ENCODE assay signal across 20 cellular contexts in genomic region chr4:104302731-104303130, GRCh38.
"Had no signal": no experiment of that assay in that cellular context is flagged by ENCODE, and none has a peak within 500 bp of the region (broad histone marks: within the 10 kb centered on the region; RNA-seq: fewer than 3 reads in every experiment).

No MANE protein-coding gene starts in this region.

- H3K27ac Mint-ChIP-seq: activated CD4-positive, alpha-beta T cell treated with anti-CD3 and anti-CD28 coated beads, Interleukin-2, amount 10 ng/mL, durations not matched to agents 7 days and 5 days; activated CD8-positive, alpha-beta T cell treated with anti-CD3 and anti-CD28 coated beads, Interleukin-2, amount 10 ng/mL, durations not matched to agents 7 days and 5 days; stimulated activated effector memory CD8-positive, alpha-beta T cell treated with anti-CD3 and anti-CD28 coated beads, Interleukin-12 subunit alpha, Interleukin-12 subunit beta, amount 100 ng/mL, for 72 hours; T-cell had no signal

- H3K4me1 Mint-ChIP-seq: activated CD4-positive, alpha-beta T cell treated with anti-CD3 and anti-CD28 coated beads, Interleukin-2, amount 10 ng/mL, durations not matched to agents 7 days and 5 days; stimulated activated effector memory CD8-positive, alpha-beta T cell treated with anti-CD3 and anti-CD28 coated beads, Interleukin-12 subunit alpha, Interleukin-12 subunit beta, amount 100 ng/mL, for 72 hours; T-cell had no signal

- H3K36me3 ChIP-seq: ascending aorta, lower lobe of right lung, tibial artery had no signal

- H3K27me3 Mint-ChIP-seq: activated CD4-positive, alpha-beta T cell treated with anti-CD3 and anti-CD28 coated beads, Interleukin-2, amount 10 ng/mL, durations not matched to agents 7 days and 5 days; T-cell had no signal

- H3K4me1 ChIP-seq: ascending aorta, lower lobe of right lung, tibial artery had no signal

- H3K4me3 Mint-ChIP-seq: activated CD4-positive, alpha-beta T cell treated with anti-CD3 and anti-CD28 coated beads, Interleukin-2, amount 10 ng/mL, durations not matched to agents 7 days and 5 days; activated CD8-positive, alpha-beta T cell treated with anti-CD3 and anti-CD28 coated beads, Interleukin-2, amount 10 ng/mL, durations not matched to agents 7 days and 5 days; stimulated activated effector memory CD8-positive, alpha-beta T cell treated with anti-CD3 and anti-CD28 coated beads, Interleukin-12 subunit alpha, Interleukin-12 subunit beta, amount 100 ng/mL, for 72 hours; T-cell had no signal

- H3K27ac ChIP-seq: ascending aorta, lower lobe of right lung, SK-N-MC, tibial artery had no signal

- ATAC-seq: activated CD8-positive, alpha-beta T cell treated with anti-CD3 and anti-CD28 coated beads, Interleukin-2, amount 10 ng/mL, durations not matched to agents 7 days and 5 days; esophagus mucosa; lower lobe of right lung; sciatic nerve; stimulated activated effector memory CD8-positive, alpha-beta T cell treated with anti-CD3 and anti-CD28 coated beads, Interleukin-12 subunit alpha, Interleukin-12 subunit beta, amount 100 ng/mL, for 72 hours; T-cell had no signal

- H3K4me3 ChIP-seq: ascending aorta, lower lobe of right lung, SK-N-MC, smooth muscle cell, tibial artery had no signal

- H3K9me3 ChIP-seq: ascending aorta, lower lobe of right lung, tibial artery had no signal

- H3K4me2 ChIP-seq: smooth muscle cell had no signal

- H3K36me3 Mint-ChIP-seq: stimulated activated effector memory CD8-positive, alpha-beta T cell treated with anti-CD3 and anti-CD28 coated beads, Interleukin-12 subunit alpha, Interleukin-12 subunit beta, amount 100 ng/mL, for 72 hours; T-cell had no signal

- DNase-seq: activated CD4-positive, alpha-beta T cell treated with anti-CD3 and anti-CD28 coated beads, Interleukin-2, amount 10 ng/mL, durations not matched to agents 7 days and 5 days; activated CD4-positive, CD25-positive, alpha-beta regulatory T cell; activated CD8-positive, alpha-beta memory T cell treated with anti-CD3 and anti-CD28 coated beads, Interleukin-2, amount 50 U/mL, for 4 hours; activated CD8-positive, alpha-beta T cell treated with anti-CD3 and anti-CD28 coated beads, Interleukin-2, amount 10 ng/mL, durations not matched to agents 7 days and 5 days; activated effector memory CD4-positive, alpha-beta T cell treated with anti-CD3 and anti-CD28 coated beads, Interleukin-2, amount 50 U/mL, for 16 hours; activated naive CD4-positive, alpha-beta T cell treated with anti-CD3 and anti-CD28 coated beads, Interleukin-2, amount 50 U/mL, for 16 hours; activated T-cell treated with anti-CD3 and anti-CD28 coated beads, Interleukin-2, amount 50 U/mL, for 48 hours; cerebellar nuclear complex; effector CD8-positive, alpha-beta T cell; islet precursor cell; lower lobe of right lung; stimulated activated CD4-positive, alpha-beta T cell treated with anti-CD3 and anti-CD28 coated beads, Interleukin-4, amount 100 ng/mL, for 1 hour; T-cell; tibial artery had no signal

- H3K27me3 ChIP-seq: ascending aorta, tibial artery had no signal
